19 cellular contexts compared by ENCODE assay signal in the genomic region with DNA sequence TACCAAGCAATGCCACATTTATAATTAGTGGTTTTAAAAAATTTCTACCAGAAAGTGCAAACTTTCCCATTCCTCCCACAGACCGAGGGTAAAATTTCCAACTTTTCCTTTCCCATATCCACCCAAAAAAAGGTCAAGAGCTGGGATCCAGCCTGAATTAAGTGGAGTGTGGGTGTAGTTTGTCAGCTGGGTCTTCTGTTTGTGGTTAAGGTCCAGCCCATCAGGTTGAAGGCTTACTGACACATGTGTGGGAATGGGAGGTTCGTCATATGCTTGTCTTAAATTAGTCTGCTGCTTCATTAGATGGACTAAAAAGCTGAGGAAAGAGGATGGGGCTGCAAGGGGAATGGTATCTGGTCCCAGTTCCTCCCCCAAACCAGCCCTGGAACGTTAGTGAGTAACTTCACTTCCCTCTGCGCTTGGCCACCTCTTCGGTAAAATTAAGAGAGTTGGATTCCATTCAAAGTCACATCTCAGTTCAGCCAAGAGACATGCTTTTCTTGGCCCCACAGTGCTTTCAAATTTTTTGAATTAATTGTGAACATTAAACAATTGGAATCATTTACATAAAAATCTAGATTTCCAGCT.
"Had no signal": no experiment of that assay in that cellular context is flagged by ENCODE, and none has a peak within 500 bp of the region (broad histone marks: within the 10 kb centered on the region; RNA-seq: fewer than 3 reads in every experiment).

No MANE protein-coding gene starts in this region.

- H3K4me3 ChIP-seq: coronary artery, esophagus squamous epithelium, prostate gland, skin epidermis, uterus had no signal

- ATAC-seq: activated CD4-positive, CD25-positive, alpha-beta regulatory T cell treated with anti-CD3 and anti-CD28 coated beads, Interleukin-2, amount 50 U/mL, for 24 hours; SK-N-SH treated with all-trans-retinoic acid at 6 μM for 48 hours; stimulated activated naive B cell treated with anti-CD40 and anti-IgM and Interleukin-4, amounts not matched to agents 10 μg/mL and 1 μg/mL and 100 μg/mL, for 72 hours; T-cell had no signal

- H3K4me1 ChIP-seq: esophagus squamous epithelium, prostate gland, uterus had no signal

- H3K27ac ChIP-seq: coronary artery, esophagus squamous epithelium, prostate gland, skin epidermis, VCaP had no signal

- H3K9me3 ChIP-seq: esophagus squamous epithelium, prostate gland, uterus had no signal

- DNase-seq: activated CD4-positive, alpha-beta T cell treated with anti-CD3 and anti-CD28 coated beads, Interleukin-2, amount 10 ng/mL, durations not matched to agents 7 days and 5 days; activated gamma-delta T cell treated with Interleukin-2 at 50 U/mL for 16 hours; activated T-cell treated with anti-CD3 and anti-CD28 coated beads, Interleukin-2, amount 50 U/mL, for 1 hour; cerebellar nuclear complex; esophagus squamous epithelium; glutamatergic neuron; hippocampal formation; kidney glomerular epithelial cell; stimulated activated CD8-positive, alpha-beta memory T cell treated with anti-CD3 and anti-CD28 coated beads, Interleukin-4, amount 100 ng/mL, for 48 hours; stimulated activated naive B cell treated with anti-CD40 and anti-IgM and Interleukin-4, amounts not matched to agents 10 μg/mL and 1 μg/mL and 100 μg/mL, for 72 hours; T-cell; trophoblast cell; uterus had no signal

- H3K27me3 ChIP-seq: esophagus squamous epithelium, uterus had no signal

- H3K36me3 ChIP-seq: esophagus squamous epithelium, prostate gland, uterus had no signal
